In genomic region chr9:122307036-122307435, GRCh38 we compare ENCODE assay signal across 1 cellular context.
TF ChIP-seq lines count a peak whose summit lies in the region.

No MANE protein-coding gene starts in this region.

TF ChIP-seq in HepG2, 621 proteins besides CTCF, POLR2A, EP300 and RAD21:
- TF ChIP-seq THYN1 (CRISPR knock-in tag; IDR thresholded peaks at IDR 0.05; ENCODE audit: borderline replicate concordance, low read depth) (no peak), REPIN1 (CRISPR knock-in tag; IDR thresholded peaks at IDR 0.05; ENCODE audit: borderline replicate concordance, low read depth) (no peak), ZNF142 (CRISPR knock-in tag; IDR thresholded peaks at IDR 0.05) (no peak), ZBTB43 (CRISPR knock-in tag; conservative IDR thresholded peaks at IDR 0.05) (no peak), ZNF180 (CRISPR knock-in tag; IDR thresholded peaks at IDR 0.05; ENCODE audit: borderline replicate concordance, low read depth) (no peak), ZNF225 (CRISPR knock-in tag; IDR thresholded peaks at IDR 0.05) (no peak), KLF9 (CRISPR knock-in tag; IDR thresholded peaks at IDR 0.05; ENCODE audit: low read depth) (no peak), CHD2 (IDR thresholded peaks at IDR 0.05; ENCODE audit: low read depth, low read length) (no peak), TAF15 (IDR thresholded peaks at IDR 0.05; ENCODE audit: low read depth, low read length, poor library complexity, severe bottlenecking) (no peak), NFE2L1 (CRISPR knock-in tag; IDR thresholded peaks at IDR 0.05; ENCODE audit: borderline replicate concordance) (no peak), ZNF615 (CRISPR knock-in tag; IDR thresholded peaks at IDR 0.05; ENCODE audit: borderline replicate concordance) (no peak)
